ENCODE assay signal across 8 cellular contexts in the genomic region with DNA sequence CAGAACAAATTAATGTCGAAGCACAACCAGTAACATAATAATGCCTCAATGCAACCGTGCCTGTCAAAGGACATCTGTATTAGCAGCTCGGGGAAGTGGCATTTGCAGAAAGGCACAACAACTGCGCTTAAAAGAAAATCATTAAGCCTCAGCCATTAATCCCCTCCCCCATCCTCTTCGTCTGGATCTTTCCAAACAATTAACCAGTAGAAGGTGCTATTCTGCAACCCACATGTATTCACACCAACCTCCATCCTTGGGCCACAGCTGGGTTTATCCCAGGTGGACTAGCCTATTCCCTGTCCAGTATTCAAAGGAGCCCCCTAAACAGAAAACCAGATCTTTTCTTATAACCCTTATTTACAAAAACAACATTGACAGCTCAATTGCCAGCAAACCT. TPM values are rescaled to one million over a fixed set of nuclear protein-coding genes. Genes with fewer than 3 reads are reported as not detected.
DNase-seq lines count a peak whose midpoint lies in the region; ATAC-seq, FAIRE-seq and TF ChIP-seq lines count a peak whose summit lies in the region.

No MANE protein-coding gene starts in this region.

- no peak for FAIRE-seq in kidney (lab: Jason Lieb, UNC)

- H3K4me1 ChIP-seq in kidney (ENCODE audit: control insufficient read depth in 1 of 2, insufficient read depth in 1 of 2, low read depth in 1 of 2, low read length in 2 of 2) (peaks cover 9 to 23% of the 10 kb centered on the region in 2 donors), testis (peaks cover 22% of the 10 kb centered on the region)

- H3K9me3 ChIP-seq in kidney (ENCODE audit: control insufficient read depth in 1 of 2, low read length in 2 of 2): no peaks in the 10 kb centered on the region
- no peaks in the 10 kb centered on the region for H3K9me3 ChIP-seq in testis

- H3K36me3 ChIP-seq in kidney (ENCODE audit: control insufficient read depth in 1 of 2, insufficient read depth in 2 of 2, low read length in 2 of 2) (no peaks in the 10 kb centered on the region), testis (ENCODE audit: low read depth, missing control alignments) (no peaks in the 10 kb centered on the region)

- H3K36me3 Mint-ChIP-seq in activated naive CD8-positive, alpha-beta T cell: no peaks in the 10 kb centered on the region
- H3K36me3 Mint-ChIP-seq in activated naive CD8-positive, alpha-beta T cell treated with anti-CD3 and anti-CD28 coated beads for 36 hours: no peaks in the 10 kb centered on the region

- peak; percentile 26 for TF ChIP-seq CTCF in kidney (IDR thresholded peaks at IDR 0.05; ENCODE audit: borderline replicate concordance, extremely low read depth, insufficient read depth)
- TF ChIP-seq CTCF in testis (IDR thresholded peaks at IDR 0.05): no peak

- H3K4me3 ChIP-seq in kidney (ENCODE audit: low read length in 2 of 2) (no peak overlapping the region), testis (no peak overlapping the region)

- H3K9ac ChIP-seq in kidney (ENCODE audit: low read length in 2 of 2): no peak overlapping the region

- no peaks in the 10 kb centered on the region for H3K27me3 ChIP-seq in testis

- peak overlapping the region; percentile 89 for H3K4me3 Mint-ChIP-seq in activated naive CD8-positive, alpha-beta T cell
- no peak overlapping the region for H3K4me3 Mint-ChIP-seq in activated naive CD8-positive, alpha-beta T cell treated with anti-CD3 and anti-CD28 coated beads for 36 hours

- no peak for DNase-seq in activated naive CD8-positive, alpha-beta T cell treated with anti-CD3 and anti-CD28 coated beads for 36 hours
- peak; percentile 45 for DNase-seq in SK-MEL-5 (ENCODE audit: low read depth, low spot score)
- DNase-seq in kidney: no peak
- DNase-seq in testis: peak; percentile 27
- no peak for DNase-seq in germinal center (ENCODE audit: low spot score)

- H3K27ac Mint-ChIP-seq in activated naive CD8-positive, alpha-beta T cell: no peak overlapping the region
- H3K27ac Mint-ChIP-seq in activated naive CD8-positive, alpha-beta T cell treated with anti-CD3 and anti-CD28 coated beads for 36 hours: no peak overlapping the region

- intact Hi-C loops in kidney (cut with DNase I) (no loop called here), testis (cut with DNase I; ENCODE audit: low total_unique reads) (no loop called here)

- ATAC-seq in GM21576 (IDR thresholded peaks at IDR 0.05; ENCODE audit: unreplicated experiment) (no peak), HG03469 (IDR thresholded peaks at IDR 0.05; ENCODE audit: unreplicated experiment) (no peak)

- H3K27ac ChIP-seq in kidney (ENCODE audit: low read depth in 2 of 2, low read length in 2 of 2): no peak overlapping the region
- H3K27ac ChIP-seq in testis: no peak overlapping the region

- H3K9me3 Mint-ChIP-seq in activated naive CD8-positive, alpha-beta T cell (ENCODE audit: low read depth): no peaks in the 10 kb centered on the region
- H3K9me3 Mint-ChIP-seq in activated naive CD8-positive, alpha-beta T cell treated with anti-CD3 and anti-CD28 coated beads for 36 hours: no peaks in the 10 kb centered on the region

- in situ Hi-C loops in SK-MEL-5 (cut with HindIII; ENCODE audit: low pct_unique_long_range_greater_than_20kb, low sequenced_read_pairs): no loop called here

- peaks cover 51% of the 10 kb centered on the region for H3K4me1 Mint-ChIP-seq in activated naive CD8-positive, alpha-beta T cell (ENCODE audit: low read depth)
- peaks cover 43% of the 10 kb centered on the region for H3K4me1 Mint-ChIP-seq in activated naive CD8-positive, alpha-beta T cell treated with anti-CD3 and anti-CD28 coated beads for 36 hours

- TF ChIP-seq POLR2A in testis (IDR thresholded peaks at IDR 0.05): no peak

- no peaks in the 10 kb centered on the region for H3K27me3 Mint-ChIP-seq in activated naive CD8-positive, alpha-beta T cell
- no peaks in the 10 kb centered on the region for H3K27me3 Mint-ChIP-seq in activated naive CD8-positive, alpha-beta T cell treated with anti-CD3 and anti-CD28 coated beads for 36 hours

- WGBS in testis, 2 donors: 33 to 59% methylated on average over 5 of the region's 5 CpGs

RNA-seq across cellular contexts. Expression of a gene that starts 2.6 kb away (rescaled TPM):
- total RNA-seq in activated naive CD8-positive, alpha-beta T cell treated with anti-CD3 and anti-CD28 coated beads for 36 hours: 10 to 100 TPM; 36.8 to 39.6 TPM
- 20.0 and 30.3 TPM in 2 replicates for total RNA-seq in SK-MEL-5 (2014; rRNA removed; shearing (Covaris generic))
- polyA plus RNA-seq in SK-MEL-5 (2015; cell fraction: cytosol; rRNA removed): 45.1 and 50.0 TPM in 2 replicates
- polyA plus RNA-seq in SK-MEL-5 (2015; cell fraction: nucleus; rRNA removed): 17.6 and 18.7 TPM in 2 replicates
- 176 TPM for total RNA-seq in kidney
- 37.2 TPM for polyA plus RNA-seq in kidney (ENCODE audit: insufficient read depth, low read depth, low replicate concordance)
- 100 to 1,000 TPM; 203 to 229 TPM for total RNA-seq in testis
- 90.8 TPM for polyA plus RNA-seq in testis (ENCODE audit: insufficient read depth, low read depth, low replicate concordance)

Comparison
In these comparisons a context has a peak if more than half of its experiments do, and no peak if none do; other contexts are left out.
1. DNase-seq: peak in SK-MEL-5 (single experiment) and testis (single experiment); none in activated naive CD8-positive, alpha-beta T cell treated with anti-CD3 and anti-CD28 coated beads for 36 hours (single experiment), kidney (single experiment) and germinal center (single experiment).